8 cellular contexts compared by ENCODE assay signal in genomic region chr1:111204211-111204883, GRCh38. TPM values are rescaled to one million over a fixed set of nuclear protein-coding genes. Genes with fewer than 3 reads are reported as not detected.
A peak's percentile ranks its signal among the peaks of the same experiment; 100 is the strongest.
DNase-seq lines count a peak whose midpoint lies in the region; ATAC-seq and TF ChIP-seq lines count a peak whose summit lies in the region.

No MANE protein-coding gene starts in this region.

- H3K4me1 Mint-ChIP-seq in activated naive CD8-positive, alpha-beta T cell treated with anti-CD3 and anti-CD28 coated beads, Interleukin-2, amount 10 ng/mL, durations not matched to agents 7 days and 5 days, result peaks cover 50% of the 10 kb centered on the region
- H3K4me1 Mint-ChIP-seq in immature natural killer cell, result peaks cover 64 to 72% of the 10 kb centered on the region in 2 donors

- peak; percentile 44 for TF ChIP-seq POLR2A in GM18526 (IDR thresholded peaks at IDR 0.05; ENCODE audit: extremely low read depth, insufficient read length)

- DNase-seq in RPMI8226, result peak; percentile 86
- peak; percentile 84 for DNase-seq in activated naive CD8-positive, alpha-beta T cell treated with anti-CD3 and anti-CD28 coated beads, Interleukin-2, amount 10 ng/mL, durations not matched to agents 7 days and 5 days
- DNase-seq in immature natural killer cell, result peak; percentile 76 to 81 (median 81)
- peak in 2 of 3 experiments; percentile 53 to 58 for DNase-seq in stimulated activated CD4-positive, alpha-beta T cell treated with anti-CD3 and anti-CD28 coated beads, TNF-alpha, amount 100 ng/mL, for 4 hours (ENCODE audit: low read depth in 3 of 3)
- no peak for DNase-seq in HuH-7 (ENCODE audit: low spot score)

- H3K27ac Mint-ChIP-seq in activated naive CD8-positive, alpha-beta T cell treated with anti-CD3 and anti-CD28 coated beads, Interleukin-2, amount 10 ng/mL, durations not matched to agents 7 days and 5 days, result peak overlapping the region; percentile 91
- H3K27ac Mint-ChIP-seq in immature natural killer cell, result peak overlapping the region; percentile 95 to 99 (median 98)

- H3K4me3 Mint-ChIP-seq in activated naive CD8-positive, alpha-beta T cell treated with anti-CD3 and anti-CD28 coated beads, Interleukin-2, amount 10 ng/mL, durations not matched to agents 7 days and 5 days, result peak overlapping the region; percentile 98
- H3K4me3 Mint-ChIP-seq in immature natural killer cell, result peak overlapping the region; percentile 96 to 100 (median 99)

- TF ChIP-seq CTCF in 22Rv1 (IDR thresholded peaks at IDR 0.05), result peak; percentile 27

- ATAC-seq in HG03025 (IDR thresholded peaks at IDR 0.05; ENCODE audit: low FRiP score, unreplicated experiment), result peak; percentile 76
- ATAC-seq in activated naive CD8-positive, alpha-beta T cell treated with anti-CD3 and anti-CD28 coated beads, Interleukin-2, amount 10 ng/mL, durations not matched to agents 7 days and 5 days (ENCODE audit: low read depth), result peak; percentile 64

- H3K27me3 Mint-ChIP-seq in activated naive CD8-positive, alpha-beta T cell treated with anti-CD3 and anti-CD28 coated beads, Interleukin-2, amount 10 ng/mL, durations not matched to agents 7 days and 5 days, result no peaks in the 10 kb centered on the region
- peaks cover 11 to 32% (median 19%) of the 10 kb centered on the region in 3 donors for H3K27me3 Mint-ChIP-seq in immature natural killer cell (ENCODE audit: low read depth in 3 of 3)

- H3K36me3 Mint-ChIP-seq in activated naive CD8-positive, alpha-beta T cell treated with anti-CD3 and anti-CD28 coated beads, Interleukin-2, amount 10 ng/mL, durations not matched to agents 7 days and 5 days, result peaks cover 18% of the 10 kb centered on the region
- H3K36me3 Mint-ChIP-seq in immature natural killer cell, result peaks cover 0 to 9% (median 6%) of the 10 kb centered on the region in 3 donors

- H3K9me3 Mint-ChIP-seq in activated naive CD8-positive, alpha-beta T cell treated with anti-CD3 and anti-CD28 coated beads, Interleukin-2, amount 10 ng/mL, durations not matched to agents 7 days and 5 days, result no peaks in the 10 kb centered on the region
- H3K9me3 Mint-ChIP-seq in immature natural killer cell, result no peaks in the 10 kb centered on the region

- POLR2A ChIA-PET in activated naive CD8-positive, alpha-beta T cell treated with anti-CD3 and anti-CD28 coated beads, Interleukin-2, amount 10 ng/mL, durations not matched to agents 7 days and 5 days (lab: Charles Lee), result interaction anchor here (0.8 to 15.0 kb wide), 9 partner anchors 11 to 333 kb away, joined by 3 to 948 read pairs (median 4); partner anchors contain the start of genes ATP5PB, CEPT1, DRAM2 and WDR77

- H3K27ac ChIP-seq in 22Rv1, result peak overlapping the region; percentile 55

RNA-seq across cellular contexts. Expression of gene DENND2D, which starts 3.9 kb away (rescaled TPM):
- 100 to 1,000 TPM; 293 to 299 TPM for total RNA-seq in activated naive CD8-positive, alpha-beta T cell treated with anti-CD3 and anti-CD28 coated beads, Interleukin-2, amount 10 ng/mL, durations not matched to agents 7 days and 5 days
- 100 to 1,000 TPM; 145 to 474 (median 264) TPM for polyA plus RNA-seq in immature natural killer cell

RNA-seq across cellular contexts. Expression of gene CHI3L2, which starts 23.2 kb away (rescaled TPM):
- 10 to 100 TPM; 30.5 to 33.9 TPM for total RNA-seq in activated naive CD8-positive, alpha-beta T cell treated with anti-CD3 and anti-CD28 coated beads, Interleukin-2, amount 10 ng/mL, durations not matched to agents 7 days and 5 days
- polyA plus RNA-seq in immature natural killer cell, result 10 to 100 TPM; 36.2 to 57.1 (median 42.8) TPM
